ENCODE assay signal across 32 cellular contexts in the genomic region with DNA sequence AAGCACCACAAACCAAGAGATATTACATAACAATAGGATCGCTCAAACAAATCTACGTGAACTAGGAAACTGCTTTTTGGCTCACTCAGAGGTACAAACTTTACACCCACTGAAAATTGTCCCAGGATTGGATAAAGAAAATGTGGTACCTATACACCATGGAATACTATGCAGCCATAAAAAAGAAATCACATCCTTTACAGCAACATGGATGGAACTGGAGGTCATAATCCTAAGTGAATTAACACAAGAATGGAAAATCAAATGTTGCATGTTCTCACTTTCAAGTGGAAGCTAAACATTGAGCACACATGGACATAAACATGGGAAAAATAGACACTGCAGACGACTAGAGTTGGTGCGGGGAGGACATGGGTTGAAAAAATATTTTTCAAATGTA.
"Had no signal": no experiment of that assay in that cellular context is flagged by ENCODE, and none has a peak within 500 bp of the region (broad histone marks: within the 10 kb centered on the region; RNA-seq: fewer than 3 reads in every experiment).

No MANE protein-coding gene starts in this region.

- H3K27me3 ChIP-seq: ascending aorta, breast epithelium, cardiac muscle cell, esophagus muscularis mucosa, foreskin keratinocyte, gastrocnemius medialis, heart left ventricle had no signal

- H3K4me3 Mint-ChIP-seq: activated CD4-positive, alpha-beta memory T cell treated with anti-CD3 and anti-CD28 coated beads for 36 hours; activated CD4-positive, alpha-beta T cell treated with anti-CD3 and anti-CD28 coated beads for 36 hours; activated CD4-positive, alpha-beta T cell treated with anti-CD3 and anti-CD28 coated beads, Interleukin-2, amount 10 ng/mL, durations not matched to agents 24 days and 14 days; activated CD8-positive, alpha-beta memory T cell treated with anti-CD3 and anti-CD28 coated beads, Interleukin-2, amount 10 ng/mL, durations not matched to agents 7 days and 5 days; activated CD8-positive, alpha-beta T cell treated with anti-CD3 and anti-CD28 coated beads, Interleukin-2, amount 10 ng/mL, durations not matched to agents 7 days and 5 days; activated naive CD4-positive, alpha-beta T cell treated with anti-CD3 and anti-CD28 coated beads, Interleukin-2, amount 10 ng/mL, durations not matched to agents 7 days and 5 days; activated naive CD8-positive, alpha-beta T cell treated with anti-CD3 and anti-CD28 coated beads, Interleukin-2, amount 10 ng/mL, durations not matched to agents 7 days and 5 days; activated T-cell treated with anti-CD3 and anti-CD28 coated beads, Interleukin-2, amount 50 U/mL, for 72 hours; brain; effector memory CD8-positive, alpha-beta T cell had no signal

- H3K36me3 ChIP-seq: ascending aorta, breast epithelium, cardiac muscle cell, esophagus muscularis mucosa, gastrocnemius medialis, heart left ventricle had no signal

- H3K36me3 Mint-ChIP-seq: activated CD4-positive, alpha-beta memory T cell treated with anti-CD3 and anti-CD28 coated beads for 36 hours; activated CD8-positive, alpha-beta memory T cell treated with anti-CD3 and anti-CD28 coated beads, Interleukin-2, amount 10 ng/mL, durations not matched to agents 7 days and 5 days; activated naive CD4-positive, alpha-beta T cell treated with anti-CD3 and anti-CD28 coated beads, Interleukin-2, amount 10 ng/mL, durations not matched to agents 7 days and 5 days; activated naive CD8-positive, alpha-beta T cell treated with anti-CD3 and anti-CD28 coated beads, Interleukin-2, amount 10 ng/mL, durations not matched to agents 7 days and 5 days had no signal

- H3K27ac Mint-ChIP-seq: activated CD4-positive, alpha-beta memory T cell treated with anti-CD3 and anti-CD28 coated beads for 36 hours; activated CD4-positive, alpha-beta T cell treated with anti-CD3 and anti-CD28 coated beads for 36 hours; activated CD4-positive, alpha-beta T cell treated with anti-CD3 and anti-CD28 coated beads, Interleukin-2, amount 10 ng/mL, durations not matched to agents 24 days and 14 days; activated CD8-positive, alpha-beta memory T cell treated with anti-CD3 and anti-CD28 coated beads, Interleukin-2, amount 10 ng/mL, durations not matched to agents 7 days and 5 days; activated CD8-positive, alpha-beta T cell treated with anti-CD3 and anti-CD28 coated beads, Interleukin-2, amount 10 ng/mL, durations not matched to agents 7 days and 5 days; activated naive CD4-positive, alpha-beta T cell treated with anti-CD3 and anti-CD28 coated beads, Interleukin-2, amount 10 ng/mL, durations not matched to agents 7 days and 5 days; activated naive CD4-positive, alpha-beta T cell treated with anti-CD3 and anti-CD28 coated beads, Interleukin-2, amount 50 U/mL, for 72 hours; activated naive CD8-positive, alpha-beta T cell treated with anti-CD3 and anti-CD28 coated beads, Interleukin-2, amount 10 ng/mL, durations not matched to agents 7 days and 5 days; activated T-cell treated with anti-CD3 and anti-CD28 coated beads, Interleukin-2, amount 50 U/mL, for 72 hours; effector memory CD8-positive, alpha-beta T cell had no signal

- H3K4me1 ChIP-seq: breast epithelium had no signal

- DNase-seq: activated CD4-positive, alpha-beta memory T cell treated with anti-CD3 and anti-CD28 coated beads for 36 hours; activated CD4-positive, alpha-beta T cell treated with anti-CD3 and anti-CD28 coated beads for 36 hours; activated CD4-positive, alpha-beta T cell treated with anti-CD3 and anti-CD28 coated beads, Interleukin-2, amount 10 ng/mL, durations not matched to agents 24 days and 14 days; activated CD4-positive, CD25-positive, alpha-beta regulatory T cell; activated CD4-positive, CD25-positive, alpha-beta regulatory T cell treated with anti-CD3 and anti-CD28 coated beads, Interleukin-2, amount 50 U/mL, for 72 hours; activated CD8-positive, alpha-beta memory T cell treated with anti-CD3 and anti-CD28 coated beads, Interleukin-2, amount 10 ng/mL, durations not matched to agents 7 days and 5 days; activated CD8-positive, alpha-beta memory T cell treated with anti-CD3 and anti-CD28 coated beads, Interleukin-2, amount 50 U/mL, for 4 hours; activated CD8-positive, alpha-beta T cell treated with anti-CD3 and anti-CD28 coated beads, Interleukin-2, amount 10 ng/mL, durations not matched to agents 7 days and 5 days; activated gamma-delta T cell; activated naive CD4-positive, alpha-beta T cell; activated naive CD4-positive, alpha-beta T cell treated with anti-CD3 and anti-CD28 coated beads, Interleukin-2, amount 10 ng/mL, durations not matched to agents 7 days and 5 days; activated naive CD8-positive, alpha-beta T cell treated with anti-CD3 and anti-CD28 coated beads, Interleukin-2, amount 10 ng/mL, durations not matched to agents 7 days and 5 days; activated T-cell treated with anti-CD3 and anti-CD28 coated beads, Interleukin-2, amount 50 U/mL, for 1 hour; activated T-cell treated with anti-CD3 and anti-CD28 coated beads, Interleukin-2, amount 50 U/mL, for 72 hours; central memory CD4-positive, alpha-beta T cell; cerebellar nuclear complex; dermis blood vessel endothelial cell; effector CD4-positive, alpha-beta T cell; effector memory CD8-positive, alpha-beta T cell; erythroblast; foreskin keratinocyte; gastrocnemius medialis; glutamatergic neuron; heart left ventricle; T-helper 2 cell had no signal

- H3K27ac ChIP-seq: ascending aorta, breast epithelium, coronary artery, esophagus muscularis mucosa, foreskin keratinocyte, gastrocnemius medialis had no signal

- H3K4me1 Mint-ChIP-seq: activated CD4-positive, alpha-beta T cell treated with anti-CD3 and anti-CD28 coated beads for 36 hours; activated CD4-positive, alpha-beta T cell treated with anti-CD3 and anti-CD28 coated beads, Interleukin-2, amount 10 ng/mL, durations not matched to agents 24 days and 14 days; activated CD8-positive, alpha-beta memory T cell treated with anti-CD3 and anti-CD28 coated beads, Interleukin-2, amount 10 ng/mL, durations not matched to agents 7 days and 5 days; activated naive CD4-positive, alpha-beta T cell treated with anti-CD3 and anti-CD28 coated beads, Interleukin-2, amount 10 ng/mL, durations not matched to agents 7 days and 5 days; activated naive CD8-positive, alpha-beta T cell treated with anti-CD3 and anti-CD28 coated beads, Interleukin-2, amount 10 ng/mL, durations not matched to agents 7 days and 5 days had no signal

- ATAC-seq: activated CD4-positive, alpha-beta T cell treated with anti-CD3 and anti-CD28 coated beads for 36 hours; activated CD8-positive, alpha-beta memory T cell treated with anti-CD3 and anti-CD28 coated beads, Interleukin-2, amount 10 ng/mL, durations not matched to agents 7 days and 5 days; activated CD8-positive, alpha-beta T cell treated with anti-CD3 and anti-CD28 coated beads, Interleukin-2, amount 10 ng/mL, durations not matched to agents 7 days and 5 days; activated naive CD4-positive, alpha-beta T cell treated with anti-CD3 and anti-CD28 coated beads, Interleukin-2, amount 50 U/mL, for 72 hours; activated T-cell treated with anti-CD3 and anti-CD28 coated beads, Interleukin-2, amount 50 U/mL, for 72 hours; effector memory CD8-positive, alpha-beta T cell; foreskin keratinocyte; gastrocnemius medialis had no signal

- H3K9me3 ChIP-seq: ascending aorta, breast epithelium, esophagus muscularis mucosa, gastrocnemius medialis had no signal

- H3K9me3 Mint-ChIP-seq: activated naive CD4-positive, alpha-beta T cell treated with anti-CD3 and anti-CD28 coated beads, Interleukin-2, amount 10 ng/mL, durations not matched to agents 7 days and 5 days; effector memory CD8-positive, alpha-beta T cell had no signal

- H3K4me3 ChIP-seq: ascending aorta, breast epithelium, cardiac muscle cell, coronary artery, esophagus muscularis mucosa, gastrocnemius medialis, heart left ventricle had no signal
